8 cellular contexts compared by ENCODE assay signal in the genomic region with DNA sequence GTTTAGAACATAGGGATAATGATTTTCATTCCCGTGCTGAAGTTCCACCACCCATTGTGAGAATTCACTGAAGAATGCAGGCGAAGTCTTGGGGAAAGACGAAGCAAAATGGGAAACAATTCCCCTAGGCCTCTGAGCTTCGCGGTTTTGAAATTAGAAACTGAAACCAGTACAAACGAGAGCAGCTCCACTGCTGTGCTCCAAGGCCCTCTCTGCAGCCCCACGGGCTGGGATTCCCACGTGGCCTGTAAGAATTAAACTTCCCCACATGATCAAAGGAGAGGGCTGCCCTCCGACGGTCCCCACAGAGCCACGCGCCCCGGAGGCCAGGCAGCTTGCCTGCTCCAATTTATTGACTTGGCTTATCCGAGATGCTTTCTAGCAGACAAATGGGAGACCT.
DNase-seq lines count a peak whose midpoint lies in the region; ATAC-seq, FAIRE-seq and TF ChIP-seq lines count a peak whose summit lies in the region.
"Had no signal": no experiment of that assay in that cellular context is flagged by ENCODE, and none has a peak within 500 bp of the region (broad histone marks: within the 10 kb centered on the region; RNA-seq: fewer than 3 reads in every experiment).

No MANE protein-coding gene starts in this region.

- no peak for TF ChIP-seq POLR2A in H54 (IDR thresholded peaks at IDR 0.05; ENCODE audit: low read depth, low read length)

- ATAC-seq in WTC11 = peak; percentile 79
- ATAC-seq in activated CD4-positive, alpha-beta T cell treated with anti-CD3 and anti-CD28 coated beads for 36 hours = no peak

- H3K4me1 Mint-ChIP-seq in WTC11 = peaks cover 13% of the 10 kb centered on the region
- H3K4me1 Mint-ChIP-seq in activated CD4-positive, alpha-beta T cell treated with anti-CD3 and anti-CD28 coated beads for 36 hours = no peaks in the 10 kb centered on the region

- FAIRE-seq in H54 (lab: Jason Lieb, UNC) = peak; percentile 48

- DNase-seq in H54 (ENCODE audit: insufficient read length, low spot score) = peak; percentile 22
- DNase-seq in WTC11 (ENCODE audit: low spot score) = peak; percentile 26
- peak in 32 of 51 donors; percentile 1 to 54 (median 18) for DNase-seq in hypothalamus (lab: John Stamatoyannopoulos, UW)
- DNase-seq in activated CD4-positive, alpha-beta T cell treated with anti-CD3 and anti-CD28 coated beads for 36 hours = no peak
- DNase-seq in SKM-1 treated with dmso at 0.1 percent for 144 hours (lab: John Stamatoyannopoulos, UW; ENCODE audit: unreplicated experiment) = no peak
- no peak for DNase-seq in stimulated activated CD8-positive, alpha-beta memory T cell treated with anti-CD3 and anti-CD28 coated beads, Interleukin-4, amount 100 ng/mL, for 48 hours

- H3K9ac ChIP-seq in stomach smooth muscle (ENCODE audit: low read length in 2 of 2) = peak overlapping the region; percentile 18 to 58

- H3K4me1 ChIP-seq in stomach smooth muscle (ENCODE audit: control insufficient read depth, insufficient read depth, low read length) = peaks cover 19% of the 10 kb centered on the region

- no peaks in the 10 kb centered on the region for H3K36me3 ChIP-seq in stomach smooth muscle (ENCODE audit: control insufficient read depth in 2 of 2, insufficient read depth in 2 of 2, low read length in 2 of 2)

- no peaks in the 10 kb centered on the region for H3K36me3 Mint-ChIP-seq in WTC11
- no peaks in the 10 kb centered on the region for H3K36me3 Mint-ChIP-seq in activated CD4-positive, alpha-beta T cell treated with anti-CD3 and anti-CD28 coated beads for 36 hours (ENCODE audit: low read depth)

- peak overlapping the region; percentile 72 for H3K27ac ChIP-seq in stomach smooth muscle (ENCODE audit: low read length)

- peak overlapping the region; percentile 83; the same call in 1 of the 2 replicates for H3K27ac Mint-ChIP-seq in WTC11
- no peak overlapping the region for H3K27ac Mint-ChIP-seq in activated CD4-positive, alpha-beta T cell treated with anti-CD3 and anti-CD28 coated beads for 36 hours
- H3K27ac Mint-ChIP-seq: T-helper 1 cell treated with Interleukin-12 subunit alpha and Interleukin-12 subunit beta and Interleukin-4 antibody, amounts not matched to agents 30 μg/mL and 1 μg/mL, for 36 hours had no signal

- TF ChIP-seq CTCF in WTC11 (IDR thresholded peaks at IDR 0.05) = no peak

- H3K9me3 Mint-ChIP-seq in WTC11 = no peaks in the 10 kb centered on the region
- H3K9me3 Mint-ChIP-seq in activated CD4-positive, alpha-beta T cell treated with anti-CD3 and anti-CD28 coated beads for 36 hours (ENCODE audit: low read depth) = no peaks in the 10 kb centered on the region
- H3K9me3 Mint-ChIP-seq: T-helper 1 cell treated with Interleukin-12 subunit alpha and Interleukin-12 subunit beta and Interleukin-4 antibody, amounts not matched to agents 30 μg/mL and 1 μg/mL, for 36 hours had no signal

- no peaks in the 10 kb centered on the region for H3K9me3 ChIP-seq in stomach smooth muscle (ENCODE audit: control insufficient read depth in 2 of 2, low read length in 2 of 2)

- POLR2A ChIA-PET in WTC11 (lab: Charles Lee) = no interaction called here
- POLR2A ChIA-PET in activated CD4-positive, alpha-beta T cell treated with anti-CD3 and anti-CD28 coated beads for 36 hours (lab: Charles Lee) = no interaction called here

- no peaks in the 10 kb centered on the region for H3K27me3 ChIP-seq in stomach smooth muscle (ENCODE audit: control insufficient read depth in 1 of 2, insufficient read depth in 2 of 2, low read length in 2 of 2)

- intact Hi-C loops in activated CD4-positive, alpha-beta T cell treated with anti-CD3 and anti-CD28 coated beads for 36 hours (cut with DNase I, micrococcal nuclease) = no loop called here

- CTCF ChIA-PET in WTC11 (lab: Charles Lee) = interaction anchor here (0.9 to 3.8 kb wide), 3 partner anchors 17 to 193 kb away, joined by 3 to 19 read pairs (median 5); no protein-coding TSS in a partner anchor
- CTCF ChIA-PET in activated CD4-positive, alpha-beta T cell treated with anti-CD3 and anti-CD28 coated beads for 36 hours (lab: Charles Lee) = interaction anchor here (0.6 to 1.2 kb wide), 2 partner anchors 14 to 43 kb away, joined by 4 to 5 read pairs; no protein-coding TSS in a partner anchor

- H3K4me3 ChIP-seq in stomach smooth muscle (ENCODE audit: low read length in 2 of 2) = peak overlapping the region; percentile 45 to 63

- H3K4me3 Mint-ChIP-seq in WTC11 = no peak overlapping the region
- no peak overlapping the region for H3K4me3 Mint-ChIP-seq in activated CD4-positive, alpha-beta T cell treated with anti-CD3 and anti-CD28 coated beads for 36 hours
- H3K4me3 Mint-ChIP-seq: T-helper 1 cell treated with Interleukin-12 subunit alpha and Interleukin-12 subunit beta and Interleukin-4 antibody, amounts not matched to agents 30 μg/mL and 1 μg/mL, for 36 hours had no signal

- no peaks in the 10 kb centered on the region for H3K27me3 Mint-ChIP-seq in WTC11 (ENCODE audit: low read depth)
- peaks cover 1% of the 10 kb centered on the region for H3K27me3 Mint-ChIP-seq in activated CD4-positive, alpha-beta T cell treated with anti-CD3 and anti-CD28 coated beads for 36 hours

TF ChIP-seq in WTC11, 78 proteins besides CTCF, POLR2A, EP300 and RAD21:
- TF ChIP-seq, protein P1, sequence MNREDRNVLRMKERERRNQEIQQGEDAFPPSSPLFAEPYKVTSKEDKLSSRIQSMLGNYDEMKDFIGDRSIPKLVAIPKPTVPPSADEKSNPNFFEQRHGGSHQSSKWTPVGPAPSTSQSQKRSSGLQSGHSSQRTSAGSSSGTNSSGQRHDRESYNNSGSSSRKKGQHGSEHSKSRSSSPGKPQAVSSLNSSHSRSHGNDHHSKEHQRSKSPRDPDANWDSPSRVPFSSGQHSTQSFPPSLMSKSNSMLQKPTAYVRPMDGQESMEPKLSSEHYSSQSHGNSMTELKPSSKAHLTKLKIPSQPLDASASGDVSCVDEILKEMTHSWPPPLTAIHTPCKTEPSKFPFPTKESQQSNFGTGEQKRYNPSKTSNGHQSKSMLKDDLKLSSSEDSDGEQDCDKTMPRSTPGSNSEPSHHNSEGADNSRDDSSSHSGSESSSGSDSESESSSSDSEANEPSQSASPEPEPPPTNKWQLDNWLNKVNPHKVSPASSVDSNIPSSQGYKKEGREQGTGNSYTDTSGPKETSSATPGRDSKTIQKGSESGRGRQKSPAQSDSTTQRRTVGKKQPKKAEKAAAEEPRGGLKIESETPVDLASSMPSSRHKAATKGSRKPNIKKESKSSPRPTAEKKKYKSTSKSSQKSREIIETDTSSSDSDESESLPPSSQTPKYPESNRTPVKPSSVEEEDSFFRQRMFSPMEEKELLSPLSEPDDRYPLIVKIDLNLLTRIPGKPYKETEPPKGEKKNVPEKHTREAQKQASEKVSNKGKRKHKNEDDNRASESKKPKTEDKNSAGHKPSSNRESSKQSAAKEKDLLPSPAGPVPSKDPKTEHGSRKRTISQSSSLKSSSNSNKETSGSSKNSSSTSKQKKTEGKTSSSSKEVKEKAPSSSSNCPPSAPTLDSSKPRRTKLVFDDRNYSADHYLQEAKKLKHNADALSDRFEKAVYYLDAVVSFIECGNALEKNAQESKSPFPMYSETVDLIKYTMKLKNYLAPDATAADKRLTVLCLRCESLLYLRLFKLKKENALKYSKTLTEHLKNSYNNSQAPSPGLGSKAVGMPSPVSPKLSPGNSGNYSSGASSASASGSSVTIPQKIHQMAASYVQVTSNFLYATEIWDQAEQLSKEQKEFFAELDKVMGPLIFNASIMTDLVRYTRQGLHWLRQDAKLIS (CRISPR knock-in tag; IDR thresholded peaks at IDR 0.05; ENCODE audit: borderline replicate concordance) = no peak
- no peak for TF ChIP-seq SP1 (CRISPR knock-in tag; conservative IDR thresholded peaks at IDR 0.05)
TF ChIP-seq in WTC11: peak in this region for 0.

Comparison
In these comparisons a context has a peak if more than half of its experiments do, and no peak if none do; other contexts are left out.
1. DNase-seq: peak in H54 (single experiment), WTC11 (single experiment) and hypothalamus (32 of 51); none in activated CD4-positive, alpha-beta T cell treated with anti-CD3 and anti-CD28 coated beads for 36 hours (single experiment), SKM-1 treated with dmso at 0.1 percent for 144 hours (single experiment) and stimulated activated CD8-positive, alpha-beta memory T cell treated with anti-CD3 and anti-CD28 coated beads, Interleukin-4, amount 100 ng/mL, for 48 hours (single experiment).